ENCODE assay signal across 15 cellular contexts in the genomic region with DNA sequence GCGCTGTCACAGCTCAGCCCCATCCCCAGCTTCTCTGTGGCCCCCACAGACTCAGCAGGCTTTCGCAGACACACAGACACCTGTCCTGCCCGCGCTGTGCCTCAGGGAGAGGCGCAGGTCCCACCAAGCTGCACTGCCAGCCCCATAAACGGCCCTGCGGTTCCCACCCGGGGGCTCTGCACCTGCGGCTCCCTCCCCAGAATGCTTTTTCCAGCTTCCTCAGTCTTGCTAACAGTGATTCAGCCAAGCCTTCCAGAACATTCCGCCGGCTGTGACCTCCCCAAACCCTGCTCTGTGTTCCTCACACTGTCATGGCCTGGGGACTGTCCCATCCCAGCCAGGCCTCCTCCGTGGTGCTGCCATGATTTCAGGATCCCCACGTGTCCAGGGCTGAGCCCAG. TPM values are rescaled to one million over a fixed set of nuclear protein-coding genes. Genes with fewer than 3 reads are reported as not detected.
DNase-seq lines count a peak whose midpoint lies in the region; ATAC-seq and TF ChIP-seq lines count a peak whose summit lies in the region.
"Had no signal": no experiment of that assay in that cellular context is flagged by ENCODE, and none has a peak within 500 bp of the region (broad histone marks: within the 10 kb centered on the region; RNA-seq: fewer than 3 reads in every experiment).

No MANE protein-coding gene starts in this region.

- H2AFZ ChIP-seq in neuronal stem cell (ENCODE audit: low read length) = no peak overlapping the region
- H2AFZ ChIP-seq: GM23338 had no signal

- no peak overlapping the region for H4K8ac ChIP-seq in neuronal stem cell (ENCODE audit: low read depth, low read length)

- peaks cover 22 to 31% of the 10 kb centered on the region in 2 donors for H3K4me1 ChIP-seq in neuronal stem cell (ENCODE audit: control insufficient read depth in 2 of 2, insufficient read depth in 1 of 2, low read depth in 1 of 2, low read length in 2 of 2)
- H3K4me1 ChIP-seq: psoas muscle had no signal

- no peak overlapping the region for H3K4me2 ChIP-seq in neuronal stem cell (ENCODE audit: insufficient read depth, low read length, poor library complexity, severe bottlenecking)

- no peak overlapping the region for H3K23ac ChIP-seq in neuronal stem cell (ENCODE audit: low read depth, low read length, poor library complexity)

- no CpG with 5 or more reads among the region's 13 CpGs for WGBS in neuronal stem cell (ENCODE audit: extremely low coverage in 2 of 2, insufficient read length in 2 of 2, insufficient replicate concordance in 1 of 2), 2 donors

- H3K4me3 ChIP-seq in H7 (ENCODE audit: insufficient read depth, low read depth, low read length) (no peak overlapping the region), coronary artery (no peak overlapping the region), neuronal stem cell (ENCODE audit: low read length in 2 of 2) (no peak overlapping the region)
- no peak overlapping the region; the same call in 1 of the 2 replicates for H3K4me3 ChIP-seq in Jurkat, Clone E6-1 (ENCODE audit: low read length)
- H3K4me3 ChIP-seq: ascending aorta, GM23338, heart left ventricle, psoas muscle, SJSA1 had no signal

- DNase-seq in H7 (peak; percentile 58), coronary artery (ENCODE audit: low spot score) (peak; percentile 54), neuronal stem cell (ENCODE audit: low spot score) (no peak)
- DNase-seq in Jurkat, Clone E6-1 (ENCODE audit: low read depth, low spot score) = peak; percentile 64
- DNase-seq in NK-92 treated with Interleukin-12 subunit alpha and Interleukin-12 subunit beta, amount 100 ng/mL, for 24 hours (lab: John Stamatoyannopoulos, UW) = no peak
- DNase-seq: cortex of kidney, NCI-H146 had no signal

- no peak overlapping the region for H4K91ac ChIP-seq in neuronal stem cell (ENCODE audit: low read depth, low read length, poor library complexity)

- peak overlapping the region; percentile 84 for H3K18ac ChIP-seq in neuronal stem cell (ENCODE audit: low read length)

- H2BK12ac ChIP-seq in neuronal stem cell (ENCODE audit: low read length) = peak overlapping the region; percentile 89

- H2BK120ac ChIP-seq in neuronal stem cell (ENCODE audit: low read depth, low read length) = no peak overlapping the region

- H3K9ac ChIP-seq in neuronal stem cell (ENCODE audit: low read depth, low read length, poor library complexity) = peak overlapping the region; percentile 54

- peak overlapping the region; percentile 88 for H2BK15ac ChIP-seq in neuronal stem cell (ENCODE audit: low read length)

- no peak overlapping the region for H3K14ac ChIP-seq in neuronal stem cell (ENCODE audit: low read length)

- H3K36me3 ChIP-seq in H7 (replicated peaks; ENCODE audit: control insufficient read depth, insufficient read depth, low read length) (no peaks in the 10 kb centered on the region), neuronal stem cell (replicated peaks in 1 of 2; ENCODE audit: control insufficient read depth in 2 of 2, insufficient read depth in 2 of 2, low read length in 2 of 2) (no peaks in the 10 kb centered on the region)
- H3K36me3 ChIP-seq: ascending aorta, heart left ventricle, SJSA1 had no signal

- no peaks in the 10 kb centered on the region for H3K79me1 ChIP-seq in neuronal stem cell (ENCODE audit: low read depth, low read length)

- ATAC-seq in HG03108 (IDR thresholded peaks at IDR 0.05; ENCODE audit: unreplicated experiment) (no peak), HG02885 (IDR thresholded peaks at IDR 0.05; ENCODE audit: poor library complexity, unreplicated experiment) (no peak)

- H3K27me3 ChIP-seq in H7 (ENCODE audit: control insufficient read depth, insufficient read depth, low read length) (no peaks in the 10 kb centered on the region; the same call in 1 of the 2 replicates), neuronal stem cell (ENCODE audit: control insufficient read depth in 3 of 3, insufficient read depth in 3 of 3, low read depth in 1 of 3, low read length in 3 of 3) (no peaks in the 10 kb centered on the region)
- H3K27me3 ChIP-seq: ascending aorta, heart left ventricle, SJSA1 had no signal

- H3K27ac ChIP-seq in coronary artery (no peak overlapping the region), neuronal stem cell (replicated peaks; ENCODE audit: low read length) (no peak overlapping the region)
- H3K27ac ChIP-seq: ascending aorta, heart left ventricle, psoas muscle, SJSA1 had no signal

- no peak for TF ChIP-seq CTCF in coronary artery (IDR thresholded peaks at IDR 0.05)

- H3K4ac ChIP-seq in neuronal stem cell (ENCODE audit: low read length) = no peak overlapping the region

- H2BK5ac ChIP-seq in neuronal stem cell (ENCODE audit: low read length) = no peak overlapping the region

- peak overlapping the region; percentile 79 for H2AK5ac ChIP-seq in neuronal stem cell (ENCODE audit: low read depth, low read length)

- H3K9me3 ChIP-seq in neuronal stem cell (replicated peaks in 1 of 2; ENCODE audit: control insufficient read depth in 2 of 2, insufficient read depth in 1 of 2, low read depth in 1 of 2, low read length in 2 of 2) = no peaks in the 10 kb centered on the region
- H3K9me3 ChIP-seq: ascending aorta, Caco-2, heart left ventricle, psoas muscle, SJSA1 had no signal

RNA-seq across cellular contexts. Expression of a gene that starts 27.8 kb away (rescaled TPM):
- 44.3 and 61.9 TPM in 2 replicates for total RNA-seq in H7 (2014; rRNA removed; shearing (Covaris generic))
- polyA plus RNA-seq in Jurkat, Clone E6-1 (2012; ENCODE audit: insufficient read depth, insufficient read length) = 41.2 TPM
- polyA plus RNA-seq in neuronal stem cell (2013, experiment 1 of 2) = 33.6 TPM
- polyA plus RNA-seq in neuronal stem cell (2013, experiment 2 of 2) = 37.1 TPM

Comparison
In these comparisons a context has a peak if more than half of its experiments do, and no peak if none do; other contexts are left out.
1. DNase-seq: peak in H7 (single experiment), Jurkat, Clone E6-1 (single experiment) and coronary artery (single experiment); none in neuronal stem cell (single experiment) and NK-92 treated with Interleukin-12 subunit alpha and Interleukin-12 subunit beta, amount 100 ng/mL, for 24 hours (single experiment).